Comparison of ENCODE assay signal across 1 cellular context in genomic region chr5:138963763-138964371, GRCh38.
TF ChIP-seq lines count a peak whose summit lies in the region.

No MANE protein-coding gene starts in this region.

TF ChIP-seq in HepG2, 621 proteins besides CTCF, POLR2A, EP300 and RAD21 (continued from another document and continues in another):
- TF ChIP-seq MLX (CRISPR knock-in tag; IDR thresholded peaks at IDR 0.05) (no peak; the same call in 1 of the 2 replicates), TCF7 (IDR thresholded peaks at IDR 0.05; ENCODE audit: low read depth) (no peak), ZNF839 (CRISPR knock-in tag; IDR thresholded peaks at IDR 0.05; ENCODE audit: borderline replicate concordance) (no peak), HIVEP1 (CRISPR knock-in tag; IDR thresholded peaks at IDR 0.05) (no peak), ZNF792 (CRISPR knock-in tag; IDR thresholded peaks at IDR 0.05) (no peak), ZNF275 (CRISPR knock-in tag; IDR thresholded peaks at IDR 0.05; ENCODE audit: borderline replicate concordance) (no peak), ZBTB34 (CRISPR knock-in tag; IDR thresholded peaks at IDR 0.05) (no peak), ZBTB38 (CRISPR knock-in tag; IDR thresholded peaks at IDR 0.05) (peak; percentile 96), ATRX (CRISPR knock-in tag; IDR thresholded peaks at IDR 0.05; ENCODE audit: borderline replicate concordance) (no peak), WIZ (CRISPR knock-in tag; IDR thresholded peaks at IDR 0.05) (no peak), MEIS2 (CRISPR knock-in tag; IDR thresholded peaks at IDR 0.05) (peak; percentile 89), FOXA1 (IDR thresholded peaks at IDR 0.05) (no peak), FOXA1 (CRISPR knock-in tag; IDR thresholded peaks at IDR 0.05) (peak; percentile 50), ZNF263 (CRISPR knock-in tag; IDR thresholded peaks at IDR 0.05) (no peak), HNF1A (IDR thresholded peaks at IDR 0.05; ENCODE audit: low read depth) (no peak), HNF1A (CRISPR knock-in tag; IDR thresholded peaks at IDR 0.05; ENCODE audit: borderline replicate concordance) (no peak), ZNF33A (CRISPR knock-in tag; IDR thresholded peaks at IDR 0.05; ENCODE audit: borderline replicate concordance) (no peak), MIER2 (CRISPR knock-in tag; IDR thresholded peaks at IDR 0.05) (peak; percentile 42; the same call in 1 of the 2 replicates), ZMYM3 (CRISPR knock-in tag; IDR thresholded peaks at IDR 0.05) (0 out of 2 replicates have a peak, but pooled peaks have one; percentile 19), ZNF672 (CRISPR knock-in tag; IDR thresholded peaks at IDR 0.05) (no peak), THAP9 (CRISPR knock-in tag; IDR thresholded peaks at IDR 0.05; ENCODE audit: borderline replicate concordance) (no peak), PBX3 (CRISPR knock-in tag; IDR thresholded peaks at IDR 0.05; ENCODE audit: borderline replicate concordance) (no peak), KIAA2018 (CRISPR knock-in tag; IDR thresholded peaks at IDR 0.05; ENCODE audit: borderline replicate concordance) (no peak), RERE (CRISPR knock-in tag; IDR thresholded peaks at IDR 0.05; ENCODE audit: low read depth) (no peak), KAT8 (CRISPR knock-in tag; IDR thresholded peaks at IDR 0.05) (peak; percentile 60; the same call in 1 of the 2 replicates), ZNF430 (CRISPR knock-in tag; IDR thresholded peaks at IDR 0.05) (no peak), KLF12 (CRISPR knock-in tag; IDR thresholded peaks at IDR 0.05; ENCODE audit: borderline replicate concordance) (no peak), ZNF383 (CRISPR knock-in tag; IDR thresholded peaks at IDR 0.05; ENCODE audit: borderline replicate concordance) (no peak), ZNF451 (CRISPR knock-in tag; IDR thresholded peaks at IDR 0.05) (no peak), ZKSCAN5 (CRISPR knock-in tag; IDR thresholded peaks at IDR 0.05) (no peak)
